Comparison of ENCODE assay signal across 1 cellular context in genomic region chr1:1615256-1616044, GRCh38.
TF ChIP-seq lines count a peak whose summit lies in the region.

TSS of gene MIB2 (plus strand) at chr1:1615500. CDS start at chr1:1623453, 7,953 bp downstream.

TF ChIP-seq in H1, 55 proteins besides CTCF, POLR2A, EP300 and RAD21:
- TF ChIP-seq FOSL1 (IDR thresholded peaks at IDR 0.05; ENCODE audit: insufficient read depth, low read depth, low read length) = no peak
- TF ChIP-seq CEBPB (IDR thresholded peaks at IDR 0.05; ENCODE audit: low read depth, low read length) = no peak
- peak; percentile 69; the same call in 1 of the 2 replicates for TF ChIP-seq RFX5 (IDR thresholded peaks at IDR 0.05; ENCODE audit: borderline replicate concordance, low read depth, low read length)
- TF ChIP-seq BACH1 (IDR thresholded peaks at IDR 0.05; ENCODE audit: low read length) = no peak
- peak; percentile 41 for TF ChIP-seq SP4 (IDR thresholded peaks at IDR 0.05; ENCODE audit: low read length)
- peak; percentile 96 for TF ChIP-seq NRF1 (IDR thresholded peaks at IDR 0.05; ENCODE audit: low read depth, low read length)
- TF ChIP-seq EGR1 (IDR thresholded peaks at IDR 0.05; ENCODE audit: borderline replicate concordance, low read depth, low read length) = peak; percentile 80; the same call in 1 of the 2 replicates
- no peak for TF ChIP-seq YY1 (IDR thresholded peaks at IDR 0.05; ENCODE audit: low read depth, low read length)
- TF ChIP-seq CBX5 (IDR thresholded peaks at IDR 0.05; ENCODE audit: low read depth, low read length) = no peak
- TF ChIP-seq CREB1 (IDR thresholded peaks at IDR 0.05) = peak; percentile 99
- TF ChIP-seq CTBP2 (IDR thresholded peaks at IDR 0.05; ENCODE audit: borderline replicate concordance, insufficient read depth, insufficient read length, low read length) = no peak
- TF ChIP-seq GTF2F1 (IDR thresholded peaks at IDR 0.05; ENCODE audit: borderline replicate concordance, low read depth, low read length) = no peak
- 0 out of 2 replicates have a peak, but pooled peaks have one; percentile 50 for TF ChIP-seq SP1 (IDR thresholded peaks at IDR 0.05; ENCODE audit: low read depth, low read length)
- no peak for TF ChIP-seq NANOG (IDR thresholded peaks at IDR 0.05; ENCODE audit: insufficient read depth, low read depth, low read length, poor library complexity, severe bottlenecking)
- no peak for TF ChIP-seq JUND (IDR thresholded peaks at IDR 0.05; ENCODE audit: low read length)
- no peak; the same call in 1 of the 2 replicates for TF ChIP-seq E2F6 (IDR thresholded peaks at IDR 0.05)
- no peak; the same call in 1 of the 2 replicates for TF ChIP-seq BRCA1 (IDR thresholded peaks at IDR 0.05; ENCODE audit: low read depth, low read length)
- TF ChIP-seq MAFK (IDR thresholded peaks at IDR 0.05; ENCODE audit: low read depth, low read length) = no peak
- TF ChIP-seq HDAC2 (IDR thresholded peaks at IDR 0.05; ENCODE audit: borderline replicate concordance in 1 of 2, low read depth in 2 of 2, low read length in 2 of 2) = 0 out of 4 replicates have a peak, but pooled peaks of 1 of the 2 experiments have one; percentile 7
- no peak for TF ChIP-seq ZNF274 (IDR thresholded peaks at IDR 0.05; ENCODE audit: borderline replicate concordance, extremely low read depth, low read length)
- TF ChIP-seq CBX8 (IDR thresholded peaks at IDR 0.05; ENCODE audit: borderline replicate concordance, low read depth, low read length) = no peak
- no peak; the same call in 1 of the 2 replicates for TF ChIP-seq CHD1 (IDR thresholded peaks at IDR 0.05; ENCODE audit: low read depth, low read length)
- peak; percentile 80 for TF ChIP-seq SRF (IDR thresholded peaks at IDR 0.05; ENCODE audit: low read depth, low read length)
- peak; percentile 75 for TF ChIP-seq ASH2L (IDR thresholded peaks at IDR 0.05; ENCODE audit: low read length)
- TF ChIP-seq EZH2 (IDR thresholded peaks at IDR 0.05; ENCODE audit: low read depth, low read length, severe bottlenecking) = no peak
- peak; percentile 97 for TF ChIP-seq KDM4A (IDR thresholded peaks at IDR 0.05; ENCODE audit: low read depth, low read length, severe bottlenecking)
- no peak for TF ChIP-seq KDM5A (IDR thresholded peaks at IDR 0.05; ENCODE audit: low read length)
- TF ChIP-seq TAF7 (optimal IDR thresholded peaks at IDR 0.05; ENCODE audit: borderline replicate concordance, low read depth, low read length) = no peak
- no peak for TF ChIP-seq SUZ12 (IDR thresholded peaks at IDR 0.05; ENCODE audit: low read length)
- TF ChIP-seq TAF1 (IDR thresholded peaks at IDR 0.05; ENCODE audit: low read depth, low read length) = peak; percentile 78
- peak; percentile 90 for TF ChIP-seq GABPA (IDR thresholded peaks at IDR 0.05; ENCODE audit: borderline replicate concordance, insufficient read depth, low read length)
- TF ChIP-seq CHD7 (IDR thresholded peaks at IDR 0.05; ENCODE audit: insufficient replicate concordance, low read length) = no peak
- TF ChIP-seq BCL11A (IDR thresholded peaks at IDR 0.05; ENCODE audit: low read depth in 2 of 2, low read length in 2 of 2) = no peak
- no peak for TF ChIP-seq USF2 (IDR thresholded peaks at IDR 0.05; ENCODE audit: low read length)
- peak; percentile 23 to 97; a peak in 2 of 4 replicates for TF ChIP-seq SIN3A (conservative IDR thresholded peaks at IDR 0.05 in 1 of 2, IDR thresholded peaks at IDR 0.05 in 1 of 2; ENCODE audit: low read depth in 1 of 2, low read length in 2 of 2)
- no peak for TF ChIP-seq SIRT6 (IDR thresholded peaks at IDR 0.05; ENCODE audit: low read length)
- no peak for TF ChIP-seq RXRA (IDR thresholded peaks at IDR 0.05; ENCODE audit: insufficient read depth, low read depth, low read length)
- no peak for TF ChIP-seq POU5F1 (IDR thresholded peaks at IDR 0.05; ENCODE audit: low read depth, low read length)
- TF ChIP-seq TBP (IDR thresholded peaks at IDR 0.05; ENCODE audit: low read depth, low read length) = no peak; the same call in 1 of the 2 replicates
- TF ChIP-seq RNF2 (IDR thresholded peaks at IDR 0.05; ENCODE audit: borderline replicate concordance, low read depth, low read length, missing control alignments, poor library complexity, severe bottlenecking) = no peak
- no peak for TF ChIP-seq TEAD4 (IDR thresholded peaks at IDR 0.05; ENCODE audit: low read depth, low read length)
- peak; percentile 99 for TF ChIP-seq PHF8 (conservative IDR thresholded peaks at IDR 0.05; ENCODE audit: low read depth, low read length)
- TF ChIP-seq MAX (IDR thresholded peaks at IDR 0.05) = peak; percentile 52; the same call in 1 of the 2 replicates
- TF ChIP-seq CHD2 (IDR thresholded peaks at IDR 0.05; ENCODE audit: low read length) = no peak
- TF ChIP-seq SP2 (IDR thresholded peaks at IDR 0.05; ENCODE audit: low read length) = no peak
- TF ChIP-seq SIX5 (IDR thresholded peaks at IDR 0.05; ENCODE audit: low read depth, low read length) = peak; percentile 57; the same call in 1 of the 2 replicates
- TF ChIP-seq RBBP5 (IDR thresholded peaks at IDR 0.05; ENCODE audit: borderline replicate concordance, low read depth, low read length) = 0 out of 2 replicates have a peak, but pooled peaks have one; percentile 72
- TF ChIP-seq SAP30 (IDR thresholded peaks at IDR 0.05; ENCODE audit: insufficient read depth, insufficient replicate concordance, low read length) = no peak
- TF ChIP-seq KDM1A (IDR thresholded peaks at IDR 0.05; ENCODE audit: borderline replicate concordance, low read length) = no peak
- no peak for TF ChIP-seq HDAC6 (IDR thresholded peaks at IDR 0.05; ENCODE audit: low read depth, low read length)
- peak; percentile 64 for TF ChIP-seq POLR2AphosphoS5 (IDR thresholded peaks at IDR 0.05; ENCODE audit: low read depth, low read length)
- TF ChIP-seq TCF12 (IDR thresholded peaks at IDR 0.05; ENCODE audit: low read depth, low read length) = no peak
- TF ChIP-seq ATF2 (IDR thresholded peaks at IDR 0.05; ENCODE audit: low read length) = no peak
- no peak for TF ChIP-seq JUN (IDR thresholded peaks at IDR 0.05; ENCODE audit: low read depth, low read length)
- TF ChIP-seq ATF3 (IDR thresholded peaks at IDR 0.05; ENCODE audit: insufficient read depth, low read depth, low read length) = peak; percentile 93
TF ChIP-seq in H1: peak in this region for 19.
